In the genomic region with DNA sequence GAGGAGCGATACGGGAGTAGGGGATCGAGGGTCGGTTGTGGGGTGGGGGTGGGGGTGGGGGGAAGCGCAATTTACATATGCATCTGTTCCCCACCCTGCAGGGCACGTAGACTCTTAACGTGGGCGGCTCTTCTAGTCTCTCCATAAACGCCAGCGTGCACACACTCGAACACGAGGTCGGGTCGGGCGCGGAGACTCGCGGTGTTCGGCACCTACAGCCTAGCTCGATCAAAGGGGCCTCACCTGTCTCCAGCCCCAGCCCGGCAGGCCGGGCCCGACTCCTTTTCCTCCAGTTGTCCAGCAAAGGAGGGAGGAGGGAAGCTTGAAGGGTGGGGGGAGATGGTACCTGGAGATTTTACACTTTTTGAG, we compare ENCODE assay signal across 8 cellular contexts. TPM values are rescaled to one million over a fixed set of nuclear protein-coding genes. Genes with fewer than 3 reads are reported as not detected.
DNase-seq lines count a peak whose midpoint lies in the region; ATAC-seq and TF ChIP-seq lines count a peak whose summit lies in the region.

No MANE protein-coding gene starts in this region.

- intact Hi-C loops in Panc1 (cut with micrococcal nuclease; ENCODE audit: unreplicated experiment) (no loop called here), Right ventricle myocardium inferior (cut with DNase I) (no loop called here), ovary (cut with DNase I) (no loop called here)

- peak overlapping the region; percentile 90 for H3K27ac ChIP-seq in BLaER1
- peak overlapping the region; percentile 97 for H3K27ac ChIP-seq in Panc1 (ENCODE audit: low read length)
- H3K27ac ChIP-seq in ovary, result no peak overlapping the region

- H3K4me3 ChIP-seq in BLaER1, result peak overlapping the region; percentile 91
- peak overlapping the region; percentile 86 to 93 for H3K4me3 ChIP-seq in Panc1 (ENCODE audit: low read depth in 2 of 2, low read length in 2 of 2)
- H3K4me3 ChIP-seq in ovary, result peak overlapping the region; percentile 96

- no peaks in the 10 kb centered on the region for H3K27me3 ChIP-seq in BLaER1
- H3K27me3 ChIP-seq in Panc1 (ENCODE audit: control insufficient read depth, insufficient read depth, low read length), result peaks cover 2% of the 10 kb centered on the region; the same call in 1 of the 2 replicates
- no peaks in the 10 kb centered on the region for H3K27me3 ChIP-seq in ovary

- POLR2A ChIA-PET in Panc1 (lab: Charles Lee), result interaction anchor here (0.6 to 2.0 kb wide), 2 partner anchors 18 to 517 kb away, joined by 5 to 14 read pairs; a partner anchor contains a TSS

- no peak for TF ChIP-seq EP300 in ovary (IDR thresholded peaks at IDR 0.05)

- H3K9me3 ChIP-seq in BLaER1 (no peaks in the 10 kb centered on the region), Panc1 (ENCODE audit: control insufficient read depth, insufficient read depth, low read depth, low read length) (no peaks in the 10 kb centered on the region), ovary (no peaks in the 10 kb centered on the region)

- TF ChIP-seq CTCF in Panc1 (IDR thresholded peaks at IDR 0.05) (no peak), ovary (IDR thresholded peaks at IDR 0.05) (no peak)

- BruUV-seq in Panc1 (replicated peaks; lab: Mats Ljungman, UMichigan), result no TSS peak

- H4K20me1 ChIP-seq in BLaER1, result peaks cover 45% of the 10 kb centered on the region

- H3K4me1 ChIP-seq in BLaER1 (peaks cover 25% of the 10 kb centered on the region), Panc1 (ENCODE audit: control insufficient read depth, insufficient read depth, low read length) (peaks cover 17% of the 10 kb centered on the region), ovary (ENCODE audit: insufficient read depth) (peaks cover 3% of the 10 kb centered on the region)

- no peak for DNase-seq in Panc1 (ENCODE audit: low read depth, low spot score)
- peak in 3 of 4 experiments; percentile 9 to 21 (median 15) for DNase-seq in activated naive CD4-positive, alpha-beta T cell (lab: John Stamatoyannopoulos, UW)
- peak; percentile 69 for DNase-seq in Right ventricle myocardium inferior (ENCODE audit: missing footprints)
- peak in 4 of 5 donors; percentile 20 to 51 (median 30) for DNase-seq in ovary
- no peak for DNase-seq in superior temporal gyrus (ENCODE audit: extremely low spot score)

- ATAC-seq in GM19035 (IDR thresholded peaks at IDR 0.05; ENCODE audit: unreplicated experiment), result peak; percentile 44
- peak; percentile 42 for ATAC-seq in HG03175 (IDR thresholded peaks at IDR 0.05; ENCODE audit: unreplicated experiment)
- peak; percentile 74 for ATAC-seq in Panc1
- peak; percentile 44 for ATAC-seq in Right ventricle myocardium inferior

- in situ Hi-C loops in Panc1 (cut with HindIII; ENCODE audit: low pct_unique_long_range_greater_than_20kb, low sequenced_read_pairs), result no loop called here

- TF ChIP-seq POLR2A in ovary (IDR thresholded peaks at IDR 0.05), result no peak

- peak overlapping the region; percentile 82 for H3K4me2 ChIP-seq in BLaER1

- H3K36me3 ChIP-seq in BLaER1 (peaks cover 13% of the 10 kb centered on the region), Panc1 (ENCODE audit: control insufficient read depth, insufficient read depth, low read length) (peaks cover 21% of the 10 kb centered on the region), ovary (no peaks in the 10 kb centered on the region)

- CTCF ChIA-PET in Panc1 (lab: Charles Lee), result interaction anchor here (0.5 kb wide), 1 partner anchor 527 kb away, joined by 3 read pairs; no protein-coding TSS in a partner anchor

- H3K9ac ChIP-seq in BLaER1, result peak overlapping the region; percentile 91

- WGBS in ovary, 3 donors, result 0 to 2% (median 0%) methylated on average over 23 of the region's 23 CpGs

RNA-seq across cellular contexts. Expression of a gene that starts 0.5 kb away (rescaled TPM):
- total RNA-seq in Panc1 (2021; ENCODE audit: unreplicated experiment) (68.3 TPM), Right ventricle myocardium inferior (30.8 TPM), ovary (10 to 100 TPM; 14.5 to 45.4 (median 17.8) TPM)
- polyA plus RNA-seq in Panc1 (2012; ENCODE audit: insufficient read length), result 61.2 TPM
- polyA plus RNA-seq in ovary, result 10 to 100 TPM; 13.8 to 22.0 TPM

RNA-seq across cellular contexts. Expression of a gene that starts 17.8 kb away (rescaled TPM):
- total RNA-seq in Panc1 (2021; ENCODE audit: unreplicated experiment), result 12.4 TPM
- 6.7 TPM for polyA plus RNA-seq in Panc1 (2012; ENCODE audit: insufficient read length)
- total RNA-seq in Right ventricle myocardium inferior, result 2.8 TPM
- 10 to 100 TPM; 23.2 to 49.1 (median 26.7) TPM for total RNA-seq in ovary
- 10 to 100 TPM; 13.5 to 17.6 TPM for polyA plus RNA-seq in ovary

Comparison
In these comparisons a context has a peak if more than half of its experiments do, and no peak if none do; other contexts are left out.
1. H3K27ac ChIP-seq: peak in BLaER1 (single experiment) and Panc1 (single experiment); none in ovary (0 of 2).
2. DNase-seq: peak in activated naive CD4-positive, alpha-beta T cell (3 of 4), Right ventricle myocardium inferior (single experiment) and ovary (4 of 5); none in Panc1 (single experiment) and superior temporal gyrus (single experiment).
3. Peak in every context shown above with its lines, with median percentiles within 50 percentile points of each other: H3K4me3 ChIP-seq and ATAC-seq.